ENCODE assay signal across 1 cellular context in genomic region chr1:42723511-42723910, GRCh38.
TF ChIP-seq lines count a peak whose summit lies in the region.

No MANE protein-coding gene starts in this region.

TF ChIP-seq in HCT116, 20 proteins besides CTCF, POLR2A, EP300 and RAD21:
- TF ChIP-seq SIN3A (IDR thresholded peaks at IDR 0.05; ENCODE audit: low read depth) (no peak), TCF7L2 (IDR thresholded peaks at IDR 0.05; ENCODE audit: borderline replicate concordance, extremely low read depth, insufficient read depth, insufficient read length) (no peak), FOSL1 (IDR thresholded peaks at IDR 0.05; ENCODE audit: low read depth) (no peak), JUND (IDR thresholded peaks at IDR 0.05) (no peak), SRF (IDR thresholded peaks at IDR 0.05; ENCODE audit: low read depth) (no peak), SP1 (IDR thresholded peaks at IDR 0.05; ENCODE audit: low read depth) (no peak), MAX (IDR thresholded peaks at IDR 0.05) (no peak)
- TF ChIP-seq, protein P1, sequence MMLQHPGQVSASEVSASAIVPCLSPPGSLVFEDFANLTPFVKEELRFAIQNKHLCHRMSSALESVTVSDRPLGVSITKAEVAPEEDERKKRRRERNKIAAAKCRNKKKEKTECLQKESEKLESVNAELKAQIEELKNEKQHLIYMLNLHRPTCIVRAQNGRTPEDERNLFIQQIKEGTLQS (IDR thresholded peaks at IDR 0.05) = no peak
TF ChIP-seq in HCT116: peak in this region for 0.
